ENCODE assay signal across 9 cellular contexts in the genomic region with DNA sequence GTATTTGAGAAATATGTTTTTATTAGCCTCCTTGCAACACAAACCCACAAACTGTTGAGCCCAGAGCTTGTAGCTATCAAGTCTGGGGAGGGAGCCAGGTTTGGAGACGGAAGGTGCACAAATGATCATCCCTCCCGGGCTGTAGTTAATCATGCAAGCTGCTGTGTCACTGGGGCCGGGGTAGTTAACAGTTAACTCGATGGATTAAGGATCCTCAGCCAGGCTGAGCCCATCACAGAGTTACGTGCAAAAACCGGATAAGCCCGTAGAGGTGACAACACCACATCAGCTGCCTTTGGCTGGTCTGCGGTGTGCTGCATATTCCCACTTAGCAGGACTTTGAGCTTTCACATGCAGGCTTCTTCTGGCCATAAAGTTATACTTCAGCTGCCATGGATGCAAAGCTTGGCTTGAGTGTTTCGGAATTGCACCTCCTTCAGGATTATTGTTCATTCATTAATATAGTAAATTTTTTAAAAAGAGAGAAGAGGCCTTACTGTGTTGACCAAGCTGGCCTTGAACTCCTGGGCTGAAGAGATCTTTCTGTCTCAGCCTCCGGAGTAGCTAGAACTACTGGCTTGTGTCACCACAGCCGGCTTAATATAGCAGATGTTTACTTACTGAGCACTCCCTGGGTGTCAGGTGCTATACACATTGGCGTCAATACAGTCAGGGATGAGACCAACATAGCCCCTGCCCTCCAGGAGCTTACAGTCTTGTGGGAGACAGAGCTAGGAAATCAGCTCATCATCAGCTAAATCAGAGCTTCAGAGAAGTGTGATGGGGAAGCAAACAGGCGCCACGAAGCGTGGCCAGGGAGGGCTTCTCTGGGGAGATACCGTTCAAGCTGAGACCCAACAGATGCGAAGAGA.
DNase-seq lines count a peak whose midpoint lies in the region; ATAC-seq and TF ChIP-seq lines count a peak whose summit lies in the region.
"Had no signal": no experiment of that assay in that cellular context is flagged by ENCODE, and none has a peak within 500 bp of the region (broad histone marks: within the 10 kb centered on the region; RNA-seq: fewer than 3 reads in every experiment).

No MANE protein-coding gene starts in this region.

- H3K27ac ChIP-seq in body of pancreas (peak overlapping the region; percentile 35 to 90 (median 78)), mesendoderm (ENCODE audit: low read depth, low read length) (no peak overlapping the region)

- H4K8ac ChIP-seq in mesendoderm (ENCODE audit: low read depth, low read length) = no peak overlapping the region

- H3K4me1 ChIP-seq in body of pancreas (peaks cover 65% of the 10 kb centered on the region), mesendoderm (ENCODE audit: control insufficient read depth, low read depth, low read length) (peaks cover 3% of the 10 kb centered on the region)

- no peak overlapping the region for H3K56ac ChIP-seq in mesendoderm (ENCODE audit: low read length)

- H3K4ac ChIP-seq in mesendoderm (ENCODE audit: low read depth, low read length) = no peak overlapping the region

- no peak overlapping the region for H3K4me2 ChIP-seq in mesendoderm (ENCODE audit: low read length)

- no peak overlapping the region for H2BK5ac ChIP-seq in mesendoderm (ENCODE audit: low read length)

- no peak for TF ChIP-seq POLR2A in body of pancreas (IDR thresholded peaks at IDR 0.05)

- H3K27me3 ChIP-seq in body of pancreas (no peaks in the 10 kb centered on the region), mesendoderm (ENCODE audit: insufficient read depth, low read length, poor library complexity) (no peaks in the 10 kb centered on the region)

- H4K5ac ChIP-seq in mesendoderm (ENCODE audit: low read length) = no peak overlapping the region

- ATAC-seq in HG02981 (IDR thresholded peaks at IDR 0.05; ENCODE audit: unreplicated experiment) = peak; percentile 33
- ATAC-seq in body of pancreas = peak; percentile 45
- no peak for ATAC-seq in HG03196 (IDR thresholded peaks at IDR 0.05; ENCODE audit: unreplicated experiment)

- H2BK120ac ChIP-seq in mesendoderm (ENCODE audit: low read depth, low read length) = no peak overlapping the region

- H3K9ac ChIP-seq in mesendoderm (ENCODE audit: low read length) = no peak overlapping the region

- H3K9me3 ChIP-seq in body of pancreas = no peaks in the 10 kb centered on the region

- intact Hi-C loops in body of pancreas (cut with DNase I) = no loop called here

- no peak overlapping the region for H2AK5ac ChIP-seq in mesendoderm (ENCODE audit: low read length)

- no peak overlapping the region for H3K4me3 ChIP-seq in body of pancreas
- no peak overlapping the region for H3K4me3 ChIP-seq in mesendoderm (ENCODE audit: low read length)

- H3K79me1 ChIP-seq in mesendoderm (ENCODE audit: low read length) = no peaks in the 10 kb centered on the region

- no peak for TF ChIP-seq CTCF in body of pancreas (IDR thresholded peaks at IDR 0.05)

- DNase-seq in AML-193 (lab: John Stamatoyannopoulos, UW) (peak; percentile 99), body of pancreas (peak in 3 of 4 donors; percentile 54 to 64 (median 60)), mesendoderm (peak; percentile 47), globus pallidus (ENCODE audit: low spot score) (no peak), 8988T (no peak), CD1c-positive myeloid dendritic cell (ENCODE audit: extremely low spot score) (no peak)
- DNase-seq: KG1 had no signal

- H3K36me3 ChIP-seq in body of pancreas (replicated peaks in 1 of 2; ENCODE audit: insufficient read depth in 1 of 2, low read depth in 2 of 2) = no peaks in the 10 kb centered on the region
- H3K36me3 ChIP-seq in mesendoderm (ENCODE audit: control insufficient read depth, insufficient read depth, low read length) = no peaks in the 10 kb centered on the region

- H3K23ac ChIP-seq in mesendoderm (ENCODE audit: low read length) = no peak overlapping the region

- no peaks in the 10 kb centered on the region for H3K79me2 ChIP-seq in mesendoderm (ENCODE audit: control insufficient read depth, insufficient read depth, low read length)

- H2BK15ac ChIP-seq in mesendoderm (replicated peaks; ENCODE audit: low read depth) = no peak overlapping the region

- H3K18ac ChIP-seq in mesendoderm (ENCODE audit: low read length) = no peak overlapping the region

- WGBS in body of pancreas, 2 donors = 48 to 63% methylated on average over 14 to 17 of the region's 17 CpGs
- WGBS in mesendoderm (ENCODE audit: extremely low coverage, insufficient coverage, low lambda C conversion rate) = no CpG with 5 or more reads among the region's 17 CpGs

Comparison
In these comparisons a context has a peak if more than half of its experiments do, and no peak if none do; other contexts are left out.
1. DNase-seq: peak in AML-193 (2 of 2), body of pancreas (3 of 4) and mesendoderm (single experiment); none in globus pallidus (single experiment), 8988T (single experiment) and CD1c-positive myeloid dendritic cell (single experiment).